In genomic region chr17:73697872-73698271, GRCh38 we compare ENCODE assay signal across 13 cellular contexts. TPM values are rescaled to one million over a fixed set of nuclear protein-coding genes. Genes with fewer than 3 reads are reported as not detected.
DNase-seq lines count a peak whose midpoint lies in the region; ATAC-seq and TF ChIP-seq lines count a peak whose summit lies in the region.
"Had no signal": no experiment of that assay in that cellular context is flagged by ENCODE, and none has a peak within 500 bp of the region (broad histone marks: within the 10 kb centered on the region; RNA-seq: fewer than 3 reads in every experiment).

No MANE protein-coding gene starts in this region.

- H3K27ac Mint-ChIP-seq in Calu3 (ENCODE audit: unreplicated experiment): no peak overlapping the region

- CTCF ChIA-PET in Calu3 (lab: Charles Lee): no interaction called here

- H3K4me1 Mint-ChIP-seq in Calu3 (ENCODE audit: low read depth, unreplicated experiment): no peaks in the 10 kb centered on the region

- peaks cover 59% of the 10 kb centered on the region for H3K27me3 Mint-ChIP-seq in Calu3 (ENCODE audit: unreplicated experiment)

- TF ChIP-seq CTCF in Calu3 (IDR thresholded peaks at IDR 0.05; ENCODE audit: unreplicated experiment): no peak

- H3K9me3 Mint-ChIP-seq in Calu3 (ENCODE audit: low read depth, unreplicated experiment): peaks cover 3% of the 10 kb centered on the region

- no peak overlapping the region for H3K4me3 Mint-ChIP-seq in Calu3 (ENCODE audit: low read depth, unreplicated experiment)

- intact Hi-C loops in Calu3 (cut with micrococcal nuclease; ENCODE audit: unreplicated experiment): no loop called here

- H3K36me3 Mint-ChIP-seq in Calu3 (ENCODE audit: insufficient read depth, unreplicated experiment): no peaks in the 10 kb centered on the region

- no TSS peak for BruUV-seq in Calu3 (replicated peaks; lab: Mats Ljungman, UMichigan)

- no peak for ATAC-seq in GM21381 (IDR thresholded peaks at IDR 0.05; ENCODE audit: unreplicated experiment)

- DNase-seq in Calu3 (peak; percentile 31), HT-29 (ENCODE audit: low spot score) (peak; percentile 47), NCI-H748 (lab: John Stamatoyannopoulos, UW; ENCODE audit: unreplicated experiment) (peak; percentile 89), iPS-NIHi7 (ENCODE audit: extremely low spot score) (peak; percentile 68), globus pallidus (ENCODE audit: low spot score) (no peak), HuH-7.5 (ENCODE audit: low spot score) (no peak), RPMI8226 (no peak)
- DNase-seq: effector CD4-positive, alpha-beta T cell; GOT3; stimulated activated CD4-positive, alpha-beta T cell treated with anti-CD3 and anti-CD28 coated beads, Interleukin-1b, Interleukin-23, amount 100 ng/mL, for 48 hours; stimulated activated naive CD4-positive, alpha-beta T cell treated with Interleukin-2 at 50 U/mL for 16 hours; T-helper 2 cell had no signal

RNA-seq across cellular contexts. Expression of gene SDK2, which starts 53.6 kb away (rescaled TPM):
- total RNA-seq in Calu3 (2022): 0.07 TPM in 1 of 2 replicates, not detected in the other
- total RNA-seq in HT-29 (2014; rRNA removed; shearing (Covaris generic)): not detected in 2 replicates

Comparison
In these comparisons a context has a peak if more than half of its experiments do, and no peak if none do; other contexts are left out.
1. DNase-seq: peak in Calu3 (single experiment), HT-29 (single experiment), NCI-H748 (single experiment) and iPS-NIHi7 (single experiment); none in globus pallidus (single experiment), HuH-7.5 (single experiment) and RPMI8226 (single experiment).